7 cellular contexts compared by ENCODE assay signal in the genomic region with DNA sequence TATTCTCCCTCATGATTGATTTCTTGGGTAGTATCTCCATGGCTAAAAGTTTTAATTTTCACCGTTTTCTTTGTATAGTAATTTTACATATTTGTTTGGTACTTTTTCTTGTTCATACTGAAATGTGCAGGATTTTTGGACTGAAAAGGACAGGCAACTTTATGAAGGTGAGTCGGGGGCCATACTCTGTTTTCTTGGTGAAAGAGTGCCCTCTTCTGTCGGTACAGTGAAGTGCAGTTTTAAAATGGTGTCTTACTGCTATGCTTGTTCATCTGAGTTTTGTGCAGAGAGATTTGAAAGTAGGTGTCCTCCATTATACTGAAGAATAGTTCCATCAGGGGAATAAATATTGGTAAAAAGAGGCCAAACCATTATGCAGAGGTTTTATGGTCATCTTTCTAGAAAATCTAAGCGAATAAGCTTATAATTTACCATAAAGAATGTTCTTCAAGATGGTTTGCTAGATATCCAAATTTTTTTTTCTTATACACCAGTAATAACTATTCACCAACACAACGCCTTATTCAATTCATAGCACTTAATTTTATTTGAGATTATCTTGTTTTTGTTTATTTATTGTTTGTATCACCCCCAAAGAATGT. TPM values are rescaled to one million over a fixed set of nuclear protein-coding genes. Genes with fewer than 3 reads are reported as not detected.
DNase-seq lines count a peak whose midpoint lies in the region; ATAC-seq and TF ChIP-seq lines count a peak whose summit lies in the region.

No MANE protein-coding gene starts in this region.

- no peak for TF ChIP-seq POLR2A in lower leg skin (IDR thresholded peaks at IDR 0.05)

- H3K4me1 ChIP-seq in DOHH2 (ENCODE audit: control insufficient read depth, low read length) = no peaks in the 10 kb centered on the region

- no peak overlapping the region for H3K27ac ChIP-seq in DOHH2 (ENCODE audit: low read depth, low read length)

- DNase-seq in MV-4-11 (lab: John Stamatoyannopoulos, UW) = peak; percentile 35
- DNase-seq in islet precursor cell = peak; percentile 58
- DNase-seq in lower leg skin (ENCODE audit: low spot score in 2 of 2) = no peak

- H3K9me3 ChIP-seq in DOHH2 (ENCODE audit: control insufficient read depth, insufficient read depth, low read length) = no peaks in the 10 kb centered on the region

- peaks cover 7% of the 10 kb centered on the region for H3K27me3 ChIP-seq in DOHH2 (ENCODE audit: control insufficient read depth, low read length)

- 26 to 28% methylated on average over 5 of the region's 5 CpGs for WGBS in lower leg skin, 2 donors

- H3F3A ChIP-seq in DOHH2 (ENCODE audit: control insufficient read depth, insufficient read depth) = no peaks in the 10 kb centered on the region

- H4K20me1 ChIP-seq in DOHH2 (ENCODE audit: control insufficient read depth, insufficient read depth, low read depth, low read length) = no peaks in the 10 kb centered on the region

- no peaks in the 10 kb centered on the region for H3K36me3 ChIP-seq in DOHH2 (ENCODE audit: control insufficient read depth, low read length)

- ATAC-seq in GM19467 (IDR thresholded peaks at IDR 0.05; ENCODE audit: unreplicated experiment) (peak; percentile 58), HG02763 (IDR thresholded peaks at IDR 0.05; ENCODE audit: unreplicated experiment) (no peak)

- TF ChIP-seq CTCF in DOHH2 (IDR thresholded peaks at IDR 0.05; ENCODE audit: low read depth, low read length, poor library complexity, severe bottlenecking) = peak; percentile 78
- TF ChIP-seq CTCF in WI38 (IDR thresholded peaks at IDR 0.05; ENCODE audit: low read depth, low read length) = peak; percentile 41; the same call in 1 of the 2 replicates
- peak in 1 of 3 donors; percentile 14 for TF ChIP-seq CTCF in lower leg skin (IDR thresholded peaks at IDR 0.05)

- H3K4me3 ChIP-seq in DOHH2 (ENCODE audit: low read length) = no peak overlapping the region
- no peak overlapping the region for H3K4me3 ChIP-seq in WI38 (ENCODE audit: low read depth, low read length)
- no peak overlapping the region for H3K4me3 ChIP-seq in lower leg skin (ENCODE audit: low read depth, poor library complexity, severe bottlenecking)

- H3K79me2 ChIP-seq in DOHH2 (ENCODE audit: control insufficient read depth, low read length) = no peaks in the 10 kb centered on the region

- intact Hi-C loops in lower leg skin (cut with DNase I; ENCODE audit: low total_unique reads) = loop anchor here (5.0 kb wide), 1 partner anchor 61 kb away; no protein-coding TSS in a partner anchor

- H3K4me2 ChIP-seq in DOHH2 (ENCODE audit: low read length) = no peak overlapping the region

- no peaks in the 10 kb centered on the region for H3K9me2 ChIP-seq in DOHH2 (replicated peaks; ENCODE audit: control insufficient read depth, low read length)

RNA-seq across cellular contexts. Expression of gene SERPINB13, which starts 8.7 kb away (rescaled TPM):
- 10 to 100 TPM; 15.2 to 34.2 (median 16.9) TPM for total RNA-seq in lower leg skin

RNA-seq across cellular contexts. Expression of gene SERPINB12, which starts 36.3 kb away (rescaled TPM):
- 100 to 1,000 TPM in 2 of 4 donors, 10 to 100 TPM in 2; 62.8 to 185 (median 112) TPM for total RNA-seq in lower leg skin

Comparison
In these comparisons a context has a peak if more than half of its experiments do, and no peak if none do; other contexts are left out.
1. DNase-seq: peak in MV-4-11 (single experiment) and islet precursor cell (single experiment); none in lower leg skin (0 of 2).